Comparison of ENCODE assay signal across 8 cellular contexts in the genomic region with DNA sequence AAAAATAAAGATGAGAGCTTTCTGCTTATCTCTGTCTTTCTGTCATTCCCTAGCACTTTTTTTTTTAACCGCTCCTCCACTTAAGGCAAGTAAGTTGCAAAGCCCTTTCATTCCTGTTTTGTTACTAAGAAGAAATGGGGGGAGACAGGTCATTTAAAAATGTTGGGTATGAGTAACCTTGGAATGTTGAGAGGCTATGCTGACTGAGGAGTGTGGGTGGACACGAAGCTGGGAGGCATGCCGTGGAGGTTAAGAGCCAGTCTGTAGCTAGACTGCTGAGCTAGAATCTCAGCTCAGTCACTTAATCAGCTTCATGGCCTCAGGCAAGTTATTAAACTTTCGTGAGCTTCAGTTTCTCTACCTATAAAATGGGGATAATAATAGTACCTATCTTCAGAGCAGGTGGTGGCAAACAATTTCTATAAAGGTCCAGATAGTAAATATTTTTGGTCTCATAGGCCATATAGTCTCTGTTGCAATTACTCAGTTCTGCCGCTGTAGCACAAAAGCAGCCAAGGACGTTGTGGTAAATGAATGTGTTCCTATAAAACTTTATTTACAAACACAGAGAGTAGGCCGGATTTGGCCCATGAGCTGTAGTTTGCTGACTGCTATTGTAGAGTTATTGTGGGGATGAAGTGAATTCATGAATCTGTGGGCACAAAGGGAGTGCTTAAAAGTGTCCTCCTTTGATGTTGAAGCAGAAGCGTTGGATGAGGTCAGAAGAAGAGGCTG.
A peak's percentile ranks its signal among the peaks of the same experiment; 100 is the strongest.
DNase-seq lines count a peak whose midpoint lies in the region; ATAC-seq and TF ChIP-seq lines count a peak whose summit lies in the region.
"Had no signal": no experiment of that assay in that cellular context is flagged by ENCODE, and none has a peak within 500 bp of the region (broad histone marks: within the 10 kb centered on the region; RNA-seq: fewer than 3 reads in every experiment).

No MANE protein-coding gene starts in this region.

- CTCF ChIA-PET in SK-N-SH (lab: Yijun Ruan, JAX) = interaction anchor here (1.5 kb wide), 1 partner anchor 173 kb away, joined by 3 read pairs; no protein-coding TSS in a partner anchor

- TF ChIP-seq POLR2A in thyroid gland (IDR thresholded peaks at IDR 0.05) = peak in 1 of 2 donors; percentile 14

- peaks cover 6% of the 10 kb centered on the region for H3F3A ChIP-seq in SK-N-SH (replicated peaks; ENCODE audit: insufficient read depth)

- POLR2A ChIA-PET in SK-N-SH (lab: Yijun Ruan, JAX) = no interaction called here

- no peaks in the 10 kb centered on the region for H3K27me3 ChIP-seq in SK-N-SH (ENCODE audit: insufficient read depth)
- H3K27me3 ChIP-seq in thyroid gland = no peaks in the 10 kb centered on the region
- H3K27me3 ChIP-seq in Karpas-422 (ENCODE audit: low read length) = no peaks in the 10 kb centered on the region

- no peak overlapping the region for H3K4me3 ChIP-seq in SK-N-SH (ENCODE audit: low read depth in 2 of 2, low read length in 1 of 2)
- no peak overlapping the region for H3K4me3 ChIP-seq in thyroid gland (replicated peaks in 1 of 3)
- no peak overlapping the region for H3K4me3 ChIP-seq in Karpas-422 (ENCODE audit: low read length)

- DNase-seq in HCEC 1CT (peak; percentile 99), SK-N-SH (no peak), fibroblast of the conjunctiva (ENCODE audit: low read depth) (peak; percentile 43), thyroid gland (peak; percentile 80 to 85), Karpas-422 (no peak)
- DNase-seq in activated CD4-positive, alpha-beta T cell treated with anti-CD3 and anti-CD28 coated beads for 48 hours = no peak
- DNase-seq: posterior cingulate gyrus had no signal

- H3K9me2 ChIP-seq in SK-N-SH (no peaks in the 10 kb centered on the region), Karpas-422 (replicated peaks; ENCODE audit: insufficient read depth, low read length) (no peaks in the 10 kb centered on the region)

- H3K36me3 ChIP-seq in SK-N-SH (replicated peaks in 1 of 2; ENCODE audit: control insufficient read depth in 1 of 2, insufficient read depth in 2 of 2, low read length in 1 of 2) = no peaks in the 10 kb centered on the region
- H3K36me3 ChIP-seq in thyroid gland = no peaks in the 10 kb centered on the region
- no peaks in the 10 kb centered on the region for H3K36me3 ChIP-seq in Karpas-422 (ENCODE audit: insufficient read depth, low read length)

- TF ChIP-seq CTCF in SK-N-SH (IDR thresholded peaks at IDR 0.05) (no peak), thyroid gland (IDR thresholded peaks at IDR 0.05) (no peak)

- H4K20me1 ChIP-seq in SK-N-SH (ENCODE audit: insufficient read depth) (no peaks in the 10 kb centered on the region), Karpas-422 (ENCODE audit: insufficient read depth, low read depth, low read length) (no peaks in the 10 kb centered on the region)

- H3K9me3 ChIP-seq in SK-N-SH (no peaks in the 10 kb centered on the region), thyroid gland (no peaks in the 10 kb centered on the region), Karpas-422 (ENCODE audit: low read length) (no peaks in the 10 kb centered on the region)

- no peak; a peak in 1 of 4 replicates for TF ChIP-seq EP300 in SK-N-SH (IDR thresholded peaks at IDR 0.05; ENCODE audit: borderline replicate concordance in 1 of 2, low read depth in 1 of 2, low read length in 1 of 2)

- H3K9ac ChIP-seq in SK-N-SH (no peak overlapping the region), Karpas-422 (ENCODE audit: low read length) (no peak overlapping the region)

- peak overlapping the region; percentile 27; the same call in 1 of the 2 replicates for H3K4me2 ChIP-seq in SK-N-SH
- H3K4me2 ChIP-seq in Karpas-422 (ENCODE audit: low read depth, low read length, poor library complexity, severe bottlenecking) = no peak overlapping the region

- peak overlapping the region in 1 of 2 experiments; percentile 57; a peak in 2 of 4 replicates for H3K27ac ChIP-seq in SK-N-SH (ENCODE audit: low read depth in 2 of 2, low read length in 1 of 2)
- peak overlapping the region; percentile 53 to 81 (median 78) for H3K27ac ChIP-seq in thyroid gland
- no peak overlapping the region for H3K27ac ChIP-seq in Karpas-422 (ENCODE audit: low read length)

- intact Hi-C loops in thyroid gland (cut with DNase I) = no loop called here

- no peak for TF ChIP-seq RAD21 in SK-N-SH (IDR thresholded peaks at IDR 0.05; ENCODE audit: low read length)

- 55% methylated on average over 8 of the region's 8 CpGs for WGBS in SK-N-SH (ENCODE audit: low lambda C conversion rate)
- WGBS in thyroid gland, 2 donors = 56 to 61% methylated on average over 8 of the region's 8 CpGs

- ATAC-seq in HG03432 (IDR thresholded peaks at IDR 0.05; ENCODE audit: unreplicated experiment) = no peak

- H2AFZ ChIP-seq in SK-N-SH (ENCODE audit: low read depth) (peak overlapping the region; percentile 26; the same call in 1 of the 2 replicates), Karpas-422 (ENCODE audit: low read length) (no peak overlapping the region)

- 0 out of 4 replicates have a peak, but pooled peaks cover 0 to 8% of the 10 kb centered on the region in 2 experiments for H3K4me1 ChIP-seq in SK-N-SH (ENCODE audit: control insufficient read depth in 1 of 2, insufficient read depth in 2 of 2, low read depth in 1 of 2, low read length in 1 of 2)
- H3K4me1 ChIP-seq in thyroid gland = peaks cover 6 to 18% of the 10 kb centered on the region in 2 donors
- H3K4me1 ChIP-seq in Karpas-422 (ENCODE audit: low read length) = no peaks in the 10 kb centered on the region

- no peaks in the 10 kb centered on the region for H3K79me2 ChIP-seq in SK-N-SH (ENCODE audit: insufficient read depth)
- H3K79me2 ChIP-seq in Karpas-422 (ENCODE audit: low read length) = no peaks in the 10 kb centered on the region

TF ChIP-seq in SK-N-SH, 30 proteins besides CTCF, POLR2A, EP300 and RAD21 (continues in another document):
- TF ChIP-seq TCF12 (IDR thresholded peaks at IDR 0.05) (peak; percentile 50; the same call in 1 of the 2 replicates), GABPA (IDR thresholded peaks at IDR 0.05; ENCODE audit: low read depth) (no peak), ELF1 (IDR thresholded peaks at IDR 0.05) (no peak), TAF1 (IDR thresholded peaks at IDR 0.05; ENCODE audit: borderline replicate concordance, low read depth, low read length) (no peak), FOXM1 (IDR thresholded peaks at IDR 0.05; ENCODE audit: low read depth) (no peak), TEAD4 (IDR thresholded peaks at IDR 0.05; ENCODE audit: borderline replicate concordance, insufficient read depth) (peak; percentile 68; the same call in 1 of the 2 replicates), RFX5 (IDR thresholded peaks at IDR 0.05; ENCODE audit: low read length) (no peak), CHD2 (IDR thresholded peaks at IDR 0.05; ENCODE audit: low read length, partially characterized antibody) (no peak), FOSL2 (IDR thresholded peaks at IDR 0.05; ENCODE audit: borderline replicate concordance, low read depth) (peak; percentile 75; the same call in 1 of the 2 replicates), SIN3A (IDR thresholded peaks at IDR 0.05; ENCODE audit: borderline replicate concordance, low read depth, low read length) (no peak), POLR2AphosphoS5 (IDR thresholded peaks at IDR 0.05; ENCODE audit: low read depth, low read length) (peak; percentile 22; the same call in 1 of the 2 replicates), FOXJ3 (CRISPR knock-in tag; IDR thresholded peaks at IDR 0.05) (no peak), RCOR1 (IDR thresholded peaks at IDR 0.05; ENCODE audit: low read length) (no peak), GATA2 (CRISPR knock-in tag; IDR thresholded peaks at IDR 0.05) (no peak), MEF2A (IDR thresholded peaks at IDR 0.05; ENCODE audit: borderline replicate concordance, low read depth) (no peak)
- TF ChIP-seq, protein P1, sequence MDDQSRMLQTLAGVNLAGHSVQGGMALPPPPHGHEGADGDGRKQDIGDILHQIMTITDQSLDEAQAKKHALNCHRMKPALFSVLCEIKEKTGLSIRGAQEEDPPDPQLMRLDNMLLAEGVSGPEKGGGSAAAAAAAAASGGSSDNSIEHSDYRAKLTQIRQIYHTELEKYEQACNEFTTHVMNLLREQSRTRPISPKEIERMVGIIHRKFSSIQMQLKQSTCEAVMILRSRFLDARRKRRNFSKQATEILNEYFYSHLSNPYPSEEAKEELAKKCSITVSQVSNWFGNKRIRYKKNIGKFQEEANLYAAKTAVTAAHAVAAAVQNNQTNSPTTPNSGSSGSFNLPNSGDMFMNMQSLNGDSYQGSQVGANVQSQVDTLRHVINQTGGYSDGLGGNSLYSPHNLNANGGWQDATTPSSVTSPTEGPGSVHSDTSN (IDR thresholded peaks at IDR 0.05) = peak; percentile 48; the same call in 1 of the 2 replicates
- TF ChIP-seq, protein P2, sequence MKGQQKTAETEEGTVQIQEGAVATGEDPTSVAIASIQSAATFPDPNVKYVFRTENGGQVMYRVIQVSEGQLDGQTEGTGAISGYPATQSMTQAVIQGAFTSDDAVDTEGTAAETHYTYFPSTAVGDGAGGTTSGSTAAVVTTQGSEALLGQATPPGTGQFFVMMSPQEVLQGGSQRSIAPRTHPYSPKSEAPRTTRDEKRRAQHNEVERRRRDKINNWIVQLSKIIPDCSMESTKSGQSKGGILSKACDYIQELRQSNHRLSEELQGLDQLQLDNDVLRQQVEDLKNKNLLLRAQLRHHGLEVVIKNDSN (IDR thresholded peaks at IDR 0.05; ENCODE audit: borderline replicate concordance, low read depth) = no peak
- TF ChIP-seq, protein P3, sequence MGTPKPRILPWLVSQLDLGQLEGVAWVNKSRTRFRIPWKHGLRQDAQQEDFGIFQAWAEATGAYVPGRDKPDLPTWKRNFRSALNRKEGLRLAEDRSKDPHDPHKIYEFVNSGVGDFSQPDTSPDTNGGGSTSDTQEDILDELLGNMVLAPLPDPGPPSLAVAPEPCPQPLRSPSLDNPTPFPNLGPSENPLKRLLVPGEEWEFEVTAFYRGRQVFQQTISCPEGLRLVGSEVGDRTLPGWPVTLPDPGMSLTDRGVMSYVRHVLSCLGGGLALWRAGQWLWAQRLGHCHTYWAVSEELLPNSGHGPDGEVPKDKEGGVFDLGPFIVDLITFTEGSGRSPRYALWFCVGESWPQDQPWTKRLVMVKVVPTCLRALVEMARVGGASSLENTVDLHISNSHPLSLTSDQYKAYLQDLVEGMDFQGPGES (IDR thresholded peaks at IDR 0.05; ENCODE audit: low read depth, low read length) = no peak

Comparison
In these comparisons a context has a peak if more than half of its experiments do, and no peak if none do; other contexts are left out.
1. DNase-seq: peak in HCEC 1CT (single experiment), fibroblast of the conjunctiva (single experiment) and thyroid gland (2 of 2); none in SK-N-SH (single experiment), Karpas-422 (single experiment) and activated CD4-positive, alpha-beta T cell treated with anti-CD3 and anti-CD28 coated beads for 48 hours (single experiment).